ENCODE assay signal across 8 cellular contexts in the genomic region with DNA sequence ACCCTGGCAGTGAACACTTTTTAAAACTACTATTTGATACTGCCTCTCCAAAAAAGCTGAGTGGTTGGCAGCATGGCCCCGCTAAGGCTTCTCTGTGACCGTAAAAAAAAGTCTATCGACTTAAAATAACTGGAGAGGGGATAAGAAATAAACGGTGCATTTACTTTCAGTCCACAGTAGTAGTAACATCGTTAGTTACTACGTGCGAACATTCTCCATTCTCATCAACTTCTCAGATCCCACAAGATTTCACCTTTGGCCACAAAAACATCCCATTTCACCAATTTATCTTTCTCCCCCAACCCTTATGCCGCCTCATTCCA. TPM values are rescaled to one million over a fixed set of nuclear protein-coding genes. Genes with fewer than 3 reads are reported as not detected.
DNase-seq lines count a peak whose midpoint lies in the region; ATAC-seq lines count a peak whose summit lies in the region.

No MANE protein-coding gene starts in this region.

- H3K36me3 Mint-ChIP-seq in activated T-cell treated with anti-CD3 and anti-CD28 coated beads, Interleukin-2, amount 50 U/mL, for 72 hours (ENCODE audit: insufficient read depth in 2 of 2): peaks cover 5 to 9% of the 10 kb centered on the region in 2 donors
- H3K36me3 Mint-ChIP-seq in activated naive CD4-positive, alpha-beta T cell treated with anti-CD3 and anti-CD28 coated beads, Interleukin-2, amount 50 U/mL, for 72 hours: peaks cover 29 to 32% of the 10 kb centered on the region in 2 donors

- peaks cover 53% of the 10 kb centered on the region for H3K4me1 Mint-ChIP-seq in activated T-cell treated with anti-CD3 and anti-CD28 coated beads, Interleukin-2, amount 50 U/mL, for 72 hours (ENCODE audit: low read depth)

- DNase-seq in activated T-cell treated with anti-CD3 and anti-CD28 coated beads, Interleukin-2, amount 50 U/mL, for 72 hours: no peak
- no peak for DNase-seq in activated T-cell treated with anti-CD3 and anti-CD28 coated beads, Interleukin-2, amount 50 U/mL, for 1 hour
- no peak for DNase-seq in activated naive CD4-positive, alpha-beta T cell treated with anti-CD3 and anti-CD28 coated beads, Interleukin-2, amount 50 U/mL, for 72 hours (ENCODE audit: low spot score in 2 of 2)
- no peak for DNase-seq in T-helper 9 cell
- no peak for DNase-seq in activated CD4-positive, alpha-beta T cell treated with anti-CD3 and anti-CD28 coated beads for 4 hours

- H3K9me3 ChIP-seq in iPS-18c (ENCODE audit: control insufficient read depth, insufficient read depth, low read length): no peaks in the 10 kb centered on the region

- peak overlapping the region; percentile 81; the same call in 1 of the 2 replicates for H3K4me3 ChIP-seq in iPS-18c (ENCODE audit: insufficient read depth, low read depth, low read length)

- H3K4me3 Mint-ChIP-seq in activated T-cell treated with anti-CD3 and anti-CD28 coated beads, Interleukin-2, amount 50 U/mL, for 72 hours: peak overlapping the region; percentile 89 to 97

- H3K27me3 Mint-ChIP-seq in activated T-cell treated with anti-CD3 and anti-CD28 coated beads, Interleukin-2, amount 50 U/mL, for 72 hours (ENCODE audit: low read depth): no peaks in the 10 kb centered on the region

- no peaks in the 10 kb centered on the region for H3K9me3 Mint-ChIP-seq in activated T-cell treated with anti-CD3 and anti-CD28 coated beads, Interleukin-2, amount 50 U/mL, for 72 hours
- no peaks in the 10 kb centered on the region for H3K9me3 Mint-ChIP-seq in activated naive CD4-positive, alpha-beta T cell treated with anti-CD3 and anti-CD28 coated beads, Interleukin-2, amount 50 U/mL, for 72 hours

- ATAC-seq in activated T-cell treated with anti-CD3 and anti-CD28 coated beads, Interleukin-2, amount 50 U/mL, for 72 hours (replicated peaks in 1 of 2): peak; percentile 2 to 23
- ATAC-seq in HG03159 (IDR thresholded peaks at IDR 0.05; ENCODE audit: unreplicated experiment): peak; percentile 17
- ATAC-seq in activated naive CD4-positive, alpha-beta T cell treated with anti-CD3 and anti-CD28 coated beads, Interleukin-2, amount 50 U/mL, for 72 hours: peak; percentile 6 to 45

- H3K27ac ChIP-seq in temporal lobe (ENCODE audit: low read depth, low read length): peak overlapping the region; percentile 77

- peak overlapping the region; percentile 99 for H3K27ac Mint-ChIP-seq in activated T-cell treated with anti-CD3 and anti-CD28 coated beads, Interleukin-2, amount 50 U/mL, for 72 hours
- peak overlapping the region; percentile 97 to 98 for H3K27ac Mint-ChIP-seq in activated naive CD4-positive, alpha-beta T cell treated with anti-CD3 and anti-CD28 coated beads, Interleukin-2, amount 50 U/mL, for 72 hours

RNA-seq across cellular contexts. Expression of gene EXOSC9, which starts 0.5 kb away (rescaled TPM):
- total RNA-seq in activated T-cell treated with anti-CD3 and anti-CD28 coated beads, Interleukin-2, amount 50 U/mL, for 72 hours: 10 to 100 TPM; 52.7 to 70.0 TPM
- 10 to 100 TPM; 66.3 to 75.4 TPM for total RNA-seq in activated naive CD4-positive, alpha-beta T cell treated with anti-CD3 and anti-CD28 coated beads, Interleukin-2, amount 50 U/mL, for 72 hours
- 18.4 TPM for total RNA-seq in temporal lobe

RNA-seq across cellular contexts. Expression of gene CCNA2, which starts 23.1 kb away (rescaled TPM):
- 10 to 100 TPM; 69.0 to 74.8 TPM for total RNA-seq in activated T-cell treated with anti-CD3 and anti-CD28 coated beads, Interleukin-2, amount 50 U/mL, for 72 hours
- 100 to 1,000 TPM; 105 to 125 TPM for total RNA-seq in activated naive CD4-positive, alpha-beta T cell treated with anti-CD3 and anti-CD28 coated beads, Interleukin-2, amount 50 U/mL, for 72 hours
- 3.9 TPM for total RNA-seq in temporal lobe

RNA-seq across cellular contexts. Expression of gene SMIM43, which starts 35.6 kb away (rescaled TPM):
- total RNA-seq in activated T-cell treated with anti-CD3 and anti-CD28 coated beads, Interleukin-2, amount 50 U/mL, for 72 hours: not detected
- total RNA-seq in activated naive CD4-positive, alpha-beta T cell treated with anti-CD3 and anti-CD28 coated beads, Interleukin-2, amount 50 U/mL, for 72 hours: not detected
- total RNA-seq in temporal lobe: 2.5 TPM

Comparison
In these comparisons a context has a peak if more than half of its experiments do, and no peak if none do; other contexts are left out.
1. RNA of gene CCNA2, which starts 23.1 kb away (total RNA-seq): 105 to 125 TPM in activated naive CD4-positive, alpha-beta T cell treated with anti-CD3 and anti-CD28 coated beads, Interleukin-2, amount 50 U/mL, for 72 hours and 69.0 to 74.8 TPM in activated T-cell treated with anti-CD3 and anti-CD28 coated beads, Interleukin-2, amount 50 U/mL, for 72 hours; 3.9 TPM in temporal lobe (single experiment); every median in the first group is over 10 times any median in the second.
2. Peak in every context shown above with its lines, with median percentiles within 50 percentile points of each other: ATAC-seq.